In genomic region chr6:114315841-114316595, GRCh38 we compare ENCODE assay signal across 24 cellular contexts.
DNase-seq lines count a peak whose midpoint lies in the region; ATAC-seq and TF ChIP-seq lines count a peak whose summit lies in the region.
"Had no signal": no experiment of that assay in that cellular context is flagged by ENCODE, and none has a peak within 500 bp of the region (broad histone marks: within the 10 kb centered on the region; RNA-seq: fewer than 3 reads in every experiment).

No MANE protein-coding gene starts in this region.

- ATAC-seq in HG03139 (IDR thresholded peaks at IDR 0.05; ENCODE audit: unreplicated experiment) (no peak), GM18505 (IDR thresholded peaks at IDR 0.05; ENCODE audit: unreplicated experiment) (no peak)
- ATAC-seq: HCT116, heart right ventricle, Panc1 had no signal

- H3K27me3 ChIP-seq in neuron (ENCODE audit: insufficient read depth, low read length), result no peaks in the 10 kb centered on the region
- H3K27me3 ChIP-seq: heart right ventricle, stomach, tibial nerve had no signal

- no peak overlapping the region for H3K4me3 ChIP-seq in neuron (ENCODE audit: low read length)
- H3K4me3 ChIP-seq: heart right ventricle, stomach, tibial nerve had no signal

- peak; percentile 40 for DNase-seq in DMS53 (lab: John Stamatoyannopoulos, UW)
- DNase-seq in NCI-H2171 treated with DMSO at 0.1 percent for 48 hours (lab: John Stamatoyannopoulos, UW), result peak; percentile 67
- DNase-seq in foreskin melanocyte, result peak; percentile 31
- no peak for DNase-seq in T1000 (lab: John Stamatoyannopoulos, UW)
- DNase-seq: activated CD4-positive, alpha-beta T cell treated with anti-CD3 and anti-CD28 coated beads for 48 hours; activated CD8-positive, alpha-beta memory T cell treated with anti-CD3 and anti-CD28 coated beads for 24 hours; activated effector memory CD4-positive, alpha-beta T cell treated with Interleukin-2 at 50 U/mL for 16 hours; activated naive CD8-positive, alpha-beta T cell treated with anti-CD3 and anti-CD28 coated beads for 36 hours; aorta; effector CD8-positive, alpha-beta T cell; heart right ventricle; KG1; NCI-H1436; NCI-H2107; NCI-H510A; NK-92 treated with Interleukin-12 subunit alpha and Interleukin-12 subunit beta, amount 100 ng/mL, for 24 hours; occipital lobe; stomach had no signal

- H3K36me3 ChIP-seq in neuron (ENCODE audit: insufficient read depth, low read length), result no peaks in the 10 kb centered on the region
- H3K36me3 ChIP-seq: heart right ventricle, stomach, tibial nerve had no signal

- H2AFZ ChIP-seq in neuron (ENCODE audit: low read depth, low read length), result peak overlapping the region; percentile 48

- no peaks in the 10 kb centered on the region for H3K9me3 ChIP-seq in neuron (ENCODE audit: low read length)
- H3K9me3 ChIP-seq: heart right ventricle, stomach, tibial nerve had no signal

- H3K4me1 ChIP-seq in neuron (ENCODE audit: insufficient read depth, low read length), result peaks cover 6% of the 10 kb centered on the region
- H3K4me1 ChIP-seq: heart right ventricle, stomach, tibial nerve had no signal

- TF ChIP-seq POLR2A in GM18505 (IDR thresholded peaks at IDR 0.05; ENCODE audit: borderline replicate concordance, extremely low read depth, insufficient read depth, insufficient read length), result no peak
